ENCODE assay signal across 17 cellular contexts in the genomic region with DNA sequence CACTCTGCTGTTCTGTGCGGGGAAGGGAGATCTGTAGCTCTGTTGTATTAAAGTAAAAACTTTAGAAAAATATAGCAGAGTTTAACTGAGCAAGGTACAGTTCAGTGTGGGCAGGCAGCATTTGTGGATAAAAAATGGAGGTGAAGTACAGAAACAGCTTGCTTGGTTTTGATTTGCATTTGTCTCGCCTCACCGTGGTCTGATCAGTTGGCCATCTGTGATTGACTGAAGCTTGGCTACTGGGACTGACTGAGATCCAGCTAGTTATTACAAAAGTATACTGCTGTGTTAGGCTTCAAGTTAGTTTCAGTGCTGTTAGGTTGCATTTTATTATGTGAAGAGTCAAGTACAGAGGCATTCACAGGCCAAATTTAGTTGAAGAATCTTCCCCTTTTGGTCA.
DNase-seq lines count a peak whose midpoint lies in the region; ATAC-seq and TF ChIP-seq lines count a peak whose summit lies in the region.
"Had no signal": no experiment of that assay in that cellular context is flagged by ENCODE, and none has a peak within 500 bp of the region (broad histone marks: within the 10 kb centered on the region; RNA-seq: fewer than 3 reads in every experiment).

No MANE protein-coding gene starts in this region.

- DNase-seq in NOMO-1 treated with dmso at 0.1 percent for 144 hours (lab: John Stamatoyannopoulos, UW; ENCODE audit: unreplicated experiment) (no peak), erythroblast (lab: John Stamatoyannopoulos, UW) (no peak), GM19238 (ENCODE audit: insufficient read length, low spot score) (no peak)
- no peak for DNase-seq in activated effector memory CD4-positive, alpha-beta T cell treated with anti-CD3 and anti-CD28 coated beads, Interleukin-2, amount 50 U/mL, for 16 hours
- DNase-seq: BE2C; CD4-positive, alpha-beta T cell; H7; IMR-90; Karpas-422; MG63; NCI-H1092 treated with DMSO at 0.1 percent for 48 hours; NCI-H526 treated with DMSO at 0.1 percent for 48 hours; RPMI8226; SIG-M5 had no signal

- TF ChIP-seq POLR2A in erythroblast (IDR thresholded peaks at IDR 0.05; ENCODE audit: low read length) = no peak

- ATAC-seq in GM19023 (IDR thresholded peaks at IDR 0.05; ENCODE audit: unreplicated experiment) (peak; percentile 70), GM21619 (IDR thresholded peaks at IDR 0.05; ENCODE audit: unreplicated experiment) (peak; percentile 60), HG03432 (IDR thresholded peaks at IDR 0.05; ENCODE audit: unreplicated experiment) (peak; percentile 64)
